ENCODE assay signal across 13 cellular contexts in the genomic region with DNA sequence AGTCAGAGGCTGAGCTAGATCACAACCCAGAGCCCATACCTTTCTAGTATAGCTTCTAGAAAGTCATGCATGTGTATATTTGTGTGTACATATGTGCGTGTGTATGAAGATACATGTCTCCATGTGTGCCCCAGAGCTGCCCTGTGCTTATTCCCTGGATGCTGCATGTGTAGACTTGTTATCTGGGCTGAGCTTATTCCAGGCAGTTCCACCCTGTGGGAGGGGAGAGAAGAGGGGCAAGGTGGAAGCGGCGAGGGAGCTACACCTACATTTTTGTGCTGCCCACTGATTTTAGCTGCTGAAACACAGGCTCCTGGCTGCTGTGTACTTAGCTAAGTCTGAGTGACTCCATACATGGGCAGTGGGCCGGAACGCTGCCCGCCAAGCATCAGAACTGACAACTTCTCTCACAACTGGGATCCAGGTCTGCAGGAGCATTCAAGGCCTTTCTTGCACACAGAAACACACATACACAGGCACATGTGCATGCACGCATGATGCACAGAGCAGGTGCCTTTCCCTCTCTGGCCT.
"Had no signal": no experiment of that assay in that cellular context is flagged by ENCODE, and none has a peak within 500 bp of the region (broad histone marks: within the 10 kb centered on the region; RNA-seq: fewer than 3 reads in every experiment).

No MANE protein-coding gene starts in this region.

- H3K27me3 ChIP-seq: foreskin keratinocyte, testis had no signal

- H3K4me1 ChIP-seq: foreskin keratinocyte, sigmoid colon, testis, upper lobe of left lung had no signal

- H3K4me3 ChIP-seq: lung, sigmoid colon, testis, upper lobe of left lung had no signal

- H3K9me3 ChIP-seq: testis, upper lobe of left lung had no signal

- DNase-seq: activated CD4-positive, alpha-beta memory T cell treated with anti-CD3 and anti-CD28 coated beads for 36 hours; activated CD4-positive, alpha-beta T cell treated with anti-CD3 and anti-CD28 coated beads for 36 hours; activated naive CD8-positive, alpha-beta T cell treated with anti-CD3 and anti-CD28 coated beads for 36 hours; amygdala; foreskin keratinocyte; glutamatergic neuron; hippocampal formation; left colon; sigmoid colon; stimulated activated CD4-positive, alpha-beta T cell treated with anti-CD3 and anti-CD28 coated beads, Interleukin-4, amount 100 ng/mL, for 4 hours; testis; upper lobe of left lung had no signal

- H3K36me3 ChIP-seq: sigmoid colon, upper lobe of left lung had no signal
